Comparison of ENCODE assay signal across 1 cellular context in the genomic region with DNA sequence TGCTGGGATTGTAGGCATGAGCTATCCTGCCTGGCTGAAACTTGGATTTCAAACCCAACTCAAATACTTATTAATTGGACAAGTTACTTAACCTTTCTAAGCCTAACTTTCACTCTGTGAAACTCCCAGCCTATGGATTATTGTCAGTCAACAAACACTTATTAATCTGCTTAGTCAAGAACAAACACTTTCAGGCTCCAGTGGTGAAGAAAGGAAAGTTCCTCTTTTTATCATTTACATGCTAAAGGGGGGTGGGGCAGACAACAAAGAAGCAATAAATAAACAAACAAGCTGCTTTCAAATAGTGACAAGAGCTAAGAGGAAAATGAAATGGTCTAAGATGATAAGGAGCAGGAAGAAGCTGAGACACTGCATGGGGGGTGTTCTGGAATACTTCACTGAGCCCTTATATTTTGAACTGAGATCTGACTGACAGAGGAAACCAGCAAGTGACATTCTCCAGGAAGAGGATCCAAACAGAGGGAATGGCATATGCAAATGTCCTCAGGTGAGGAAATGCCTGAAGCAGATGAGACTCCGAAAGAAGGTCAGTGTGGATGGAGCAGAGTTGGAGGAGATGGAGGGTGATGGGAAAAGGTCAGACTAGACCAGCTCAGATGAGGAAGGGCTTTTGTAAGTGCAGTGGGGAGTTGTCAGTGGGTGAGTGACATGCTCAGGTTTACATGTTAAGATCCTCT.
TF ChIP-seq lines count a peak whose summit lies in the region.

No MANE protein-coding gene starts in this region.

TF ChIP-seq in GM23338, 12 proteins besides CTCF, POLR2A, EP300 and RAD21:
- TF ChIP-seq, protein P1, sequence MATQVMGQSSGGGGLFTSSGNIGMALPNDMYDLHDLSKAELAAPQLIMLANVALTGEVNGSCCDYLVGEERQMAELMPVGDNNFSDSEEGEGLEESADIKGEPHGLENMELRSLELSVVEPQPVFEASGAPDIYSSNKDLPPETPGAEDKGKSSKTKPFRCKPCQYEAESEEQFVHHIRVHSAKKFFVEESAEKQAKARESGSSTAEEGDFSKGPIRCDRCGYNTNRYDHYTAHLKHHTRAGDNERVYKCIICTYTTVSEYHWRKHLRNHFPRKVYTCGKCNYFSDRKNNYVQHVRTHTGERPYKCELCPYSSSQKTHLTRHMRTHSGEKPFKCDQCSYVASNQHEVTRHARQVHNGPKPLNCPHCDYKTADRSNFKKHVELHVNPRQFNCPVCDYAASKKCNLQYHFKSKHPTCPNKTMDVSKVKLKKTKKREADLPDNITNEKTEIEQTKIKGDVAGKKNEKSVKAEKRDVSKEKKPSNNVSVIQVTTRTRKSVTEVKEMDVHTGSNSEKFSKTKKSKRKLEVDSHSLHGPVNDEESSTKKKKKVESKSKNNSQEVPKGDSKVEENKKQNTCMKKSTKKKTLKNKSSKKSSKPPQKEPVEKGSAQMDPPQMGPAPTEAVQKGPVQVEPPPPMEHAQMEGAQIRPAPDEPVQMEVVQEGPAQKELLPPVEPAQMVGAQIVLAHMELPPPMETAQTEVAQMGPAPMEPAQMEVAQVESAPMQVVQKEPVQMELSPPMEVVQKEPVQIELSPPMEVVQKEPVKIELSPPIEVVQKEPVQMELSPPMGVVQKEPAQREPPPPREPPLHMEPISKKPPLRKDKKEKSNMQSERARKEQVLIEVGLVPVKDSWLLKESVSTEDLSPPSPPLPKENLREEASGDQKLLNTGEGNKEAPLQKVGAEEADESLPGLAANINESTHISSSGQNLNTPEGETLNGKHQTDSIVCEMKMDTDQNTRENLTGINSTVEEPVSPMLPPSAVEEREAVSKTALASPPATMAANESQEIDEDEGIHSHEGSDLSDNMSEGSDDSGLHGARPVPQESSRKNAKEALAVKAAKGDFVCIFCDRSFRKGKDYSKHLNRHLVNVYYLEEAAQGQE (IDR thresholded peaks at IDR 0.05; ENCODE audit: unreplicated experiment): no peak
- TF ChIP-seq NANOG (IDR thresholded peaks at IDR 0.05; ENCODE audit: borderline replicate concordance) (no peak), ZNF331 (CRISPR knock-in tag; IDR thresholded peaks at IDR 0.05; ENCODE audit: low read depth) (no peak), EZH2 (IDR thresholded peaks at IDR 0.05; ENCODE audit: low read depth, unreplicated experiment) (no peak), STAT1 (IDR thresholded peaks at IDR 0.05; ENCODE audit: unreplicated experiment) (no peak), CREB1 (CRISPR knock-in tag; IDR thresholded peaks at IDR 0.05; ENCODE audit: low read depth) (no peak), POLR2AphosphoS5 (IDR thresholded peaks at IDR 0.05; ENCODE audit: low read depth) (no peak), ZNF114 (CRISPR knock-in tag; IDR thresholded peaks at IDR 0.05) (no peak), EZH2phosphoT487 (IDR thresholded peaks at IDR 0.05; ENCODE audit: unreplicated experiment) (no peak)
- TF ChIP-seq, protein P2, sequence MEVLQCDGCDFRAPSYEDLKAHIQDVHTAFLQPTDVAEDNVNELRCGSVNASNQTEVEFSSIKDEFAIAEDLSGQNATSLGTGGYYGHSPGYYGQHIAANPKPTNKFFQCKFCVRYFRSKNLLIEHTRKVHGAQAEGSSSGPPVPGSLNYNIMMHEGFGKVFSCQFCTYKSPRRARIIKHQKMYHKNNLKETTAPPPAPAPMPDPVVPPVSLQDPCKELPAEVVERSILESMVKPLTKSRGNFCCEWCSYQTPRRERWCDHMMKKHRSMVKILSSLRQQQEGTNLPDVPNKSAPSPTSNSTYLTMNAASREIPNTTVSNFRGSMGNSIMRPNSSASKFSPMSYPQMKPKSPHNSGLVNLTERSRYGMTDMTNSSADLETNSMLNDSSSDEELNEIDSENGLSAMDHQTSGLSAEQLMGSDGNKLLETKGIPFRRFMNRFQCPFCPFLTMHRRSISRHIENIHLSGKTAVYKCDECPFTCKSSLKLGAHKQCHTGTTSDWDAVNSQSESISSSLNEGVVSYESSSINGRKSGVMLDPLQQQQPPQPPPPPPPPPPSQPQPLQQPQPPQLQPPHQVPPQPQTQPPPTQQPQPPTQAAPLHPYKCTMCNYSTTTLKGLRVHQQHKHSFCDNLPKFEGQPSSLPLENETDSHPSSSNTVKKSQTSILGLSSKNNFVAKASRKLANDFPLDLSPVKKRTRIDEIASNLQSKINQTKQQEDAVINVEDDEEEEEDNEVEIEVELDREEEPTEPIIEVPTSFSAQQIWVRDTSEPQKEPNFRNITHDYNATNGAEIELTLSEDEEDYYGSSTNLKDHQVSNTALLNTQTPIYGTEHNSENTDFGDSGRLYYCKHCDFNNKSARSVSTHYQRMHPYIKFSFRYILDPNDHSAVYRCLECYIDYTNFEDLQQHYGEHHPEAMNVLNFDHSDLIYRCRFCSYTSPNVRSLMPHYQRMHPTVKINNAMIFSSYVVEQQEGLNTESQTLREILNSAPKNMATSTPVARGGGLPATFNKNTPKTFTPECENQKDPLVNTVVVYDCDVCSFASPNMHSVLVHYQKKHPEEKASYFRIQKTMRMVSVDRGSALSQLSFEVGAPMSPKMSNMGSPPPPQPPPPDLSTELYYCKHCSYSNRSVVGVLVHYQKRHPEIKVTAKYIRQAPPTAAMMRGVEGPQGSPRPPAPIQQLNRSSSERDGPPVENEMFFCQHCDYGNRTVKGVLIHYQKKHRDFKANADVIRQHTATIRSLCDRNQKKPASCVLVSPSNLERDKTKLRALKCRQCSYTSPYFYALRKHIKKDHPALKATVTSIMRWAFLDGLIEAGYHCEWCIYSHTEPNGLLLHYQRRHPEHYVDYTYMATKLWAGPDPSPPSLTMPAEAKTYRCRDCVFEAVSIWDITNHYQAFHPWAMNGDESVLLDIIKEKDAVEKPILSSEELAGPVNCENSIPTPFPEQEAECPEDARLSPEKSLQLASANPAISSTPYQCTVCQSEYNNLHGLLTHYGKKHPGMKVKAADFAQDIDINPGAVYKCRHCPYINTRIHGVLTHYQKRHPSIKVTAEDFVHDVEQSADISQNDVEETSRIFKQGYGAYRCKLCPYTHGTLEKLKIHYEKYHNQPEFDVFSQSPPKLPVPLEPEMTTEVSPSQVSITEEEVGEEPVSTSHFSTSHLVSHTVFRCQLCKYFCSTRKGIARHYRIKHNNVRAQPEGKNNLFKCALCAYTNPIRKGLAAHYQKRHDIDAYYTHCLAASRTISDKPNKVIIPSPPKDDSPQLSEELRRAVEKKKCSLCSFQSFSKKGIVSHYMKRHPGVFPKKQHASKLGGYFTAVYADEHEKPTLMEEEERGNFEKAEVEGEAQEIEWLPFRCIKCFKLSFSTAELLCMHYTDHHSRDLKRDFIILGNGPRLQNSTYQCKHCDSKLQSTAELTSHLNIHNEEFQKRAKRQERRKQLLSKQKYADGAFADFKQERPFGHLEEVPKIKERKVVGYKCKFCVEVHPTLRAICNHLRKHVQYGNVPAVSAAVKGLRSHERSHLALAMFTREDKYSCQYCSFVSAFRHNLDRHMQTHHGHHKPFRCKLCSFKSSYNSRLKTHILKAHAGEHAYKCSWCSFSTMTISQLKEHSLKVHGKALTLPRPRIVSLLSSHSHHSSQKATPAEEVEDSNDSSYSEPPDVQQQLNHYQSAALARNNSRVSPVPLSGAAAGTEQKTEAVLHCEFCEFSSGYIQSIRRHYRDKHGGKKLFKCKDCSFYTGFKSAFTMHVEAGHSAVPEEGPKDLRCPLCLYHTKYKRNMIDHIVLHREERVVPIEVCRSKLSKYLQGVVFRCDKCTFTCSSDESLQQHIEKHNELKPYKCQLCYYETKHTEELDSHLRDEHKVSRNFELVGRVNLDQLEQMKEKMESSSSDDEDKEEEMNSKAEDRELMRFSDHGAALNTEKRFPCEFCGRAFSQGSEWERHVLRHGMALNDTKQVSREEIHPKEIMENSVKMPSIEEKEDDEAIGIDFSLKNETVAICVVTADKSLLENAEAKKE (CRISPR knock-in tag; IDR thresholded peaks at IDR 0.05): no peak
- TF ChIP-seq, protein P3, sequence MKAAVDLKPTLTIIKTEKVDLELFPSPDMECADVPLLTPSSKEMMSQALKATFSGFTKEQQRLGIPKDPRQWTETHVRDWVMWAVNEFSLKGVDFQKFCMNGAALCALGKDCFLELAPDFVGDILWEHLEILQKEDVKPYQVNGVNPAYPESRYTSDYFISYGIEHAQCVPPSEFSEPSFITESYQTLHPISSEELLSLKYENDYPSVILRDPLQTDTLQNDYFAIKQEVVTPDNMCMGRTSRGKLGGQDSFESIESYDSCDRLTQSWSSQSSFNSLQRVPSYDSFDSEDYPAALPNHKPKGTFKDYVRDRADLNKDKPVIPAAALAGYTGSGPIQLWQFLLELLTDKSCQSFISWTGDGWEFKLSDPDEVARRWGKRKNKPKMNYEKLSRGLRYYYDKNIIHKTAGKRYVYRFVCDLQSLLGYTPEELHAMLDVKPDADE (IDR thresholded peaks at IDR 0.05): no peak
